In genomic region chr3:31636063-31636462, GRCh38 we compare ENCODE assay signal across 18 cellular contexts.
A peak's percentile ranks its signal among the peaks of the same experiment; 100 is the strongest.
DNase-seq lines count a peak whose midpoint lies in the region; ATAC-seq and TF ChIP-seq lines count a peak whose summit lies in the region.
"Had no signal": no experiment of that assay in that cellular context is flagged by ENCODE, and none has a peak within 500 bp of the region (broad histone marks: within the 10 kb centered on the region; RNA-seq: fewer than 3 reads in every experiment).

No MANE protein-coding gene starts in this region.

- peaks cover 26% of the 10 kb centered on the region for H3K4me1 ChIP-seq in vagina
- H3K4me1 ChIP-seq: neural progenitor cell, SJSA1 had no signal

- DNase-seq in activated CD4-positive, alpha-beta T cell treated with anti-CD3 and anti-CD28 coated beads, Interleukin-2, amount 10 ng/mL, durations not matched to agents 24 days and 14 days = no peak
- DNase-seq in activated CD4-positive, alpha-beta T cell treated with anti-CD3 and anti-CD28 coated beads for 48 hours = no peak
- DNase-seq in GM03348 (ENCODE audit: low spot score) (peak; percentile 7), memory B cell (ENCODE audit: low spot score in 2 of 2) (no peak), iPS-NIHi11 (ENCODE audit: low spot score) (no peak), vagina (ENCODE audit: extremely low spot score in 2 of 2) (no peak), nucleus accumbens (lab: John Stamatoyannopoulos, UW) (no peak)
- DNase-seq: IMR-90, MG63, NCI-H146, NCI-H82, PC-3, thyroid gland had no signal

- H3K4me1 Mint-ChIP-seq in activated CD4-positive, alpha-beta T cell treated with anti-CD3 and anti-CD28 coated beads, Interleukin-2, amount 10 ng/mL, durations not matched to agents 24 days and 14 days = peaks cover 26% of the 10 kb centered on the region
- H3K4me1 Mint-ChIP-seq in activated T-helper 17 cell treated with anti-CD3 and anti-CD28 coated beads, Interleukin-2, amount 50 U/mL, for 72 hours = peaks cover 17% of the 10 kb centered on the region
- peaks cover 2% of the 10 kb centered on the region for H3K4me1 Mint-ChIP-seq in memory B cell
- H3K4me1 Mint-ChIP-seq: neural progenitor cell had no signal

- H3K27me3 Mint-ChIP-seq in activated CD4-positive, alpha-beta T cell treated with anti-CD3 and anti-CD28 coated beads, Interleukin-2, amount 10 ng/mL, durations not matched to agents 24 days and 14 days = no peaks in the 10 kb centered on the region
- H3K27me3 Mint-ChIP-seq in activated T-helper 17 cell treated with anti-CD3 and anti-CD28 coated beads, Interleukin-2, amount 50 U/mL, for 72 hours = no peaks in the 10 kb centered on the region
- no peaks in the 10 kb centered on the region for H3K27me3 Mint-ChIP-seq in memory B cell

- H3K36me3 Mint-ChIP-seq in activated CD4-positive, alpha-beta T cell treated with anti-CD3 and anti-CD28 coated beads, Interleukin-2, amount 10 ng/mL, durations not matched to agents 24 days and 14 days (ENCODE audit: low read depth) = peaks cover 42% of the 10 kb centered on the region
- peaks cover 63% of the 10 kb centered on the region for H3K36me3 Mint-ChIP-seq in activated T-helper 17 cell treated with anti-CD3 and anti-CD28 coated beads, Interleukin-2, amount 50 U/mL, for 72 hours (ENCODE audit: low read depth)
- peaks cover 9% of the 10 kb centered on the region for H3K36me3 Mint-ChIP-seq in memory B cell

- no peaks in the 10 kb centered on the region for H3K9me3 ChIP-seq in vagina
- H3K9me3 ChIP-seq: A549, MG63, SJSA1, thyroid gland had no signal

- peak overlapping the region; percentile 24 for H3K4me3 Mint-ChIP-seq in activated CD4-positive, alpha-beta T cell treated with anti-CD3 and anti-CD28 coated beads, Interleukin-2, amount 10 ng/mL, durations not matched to agents 24 days and 14 days
- H3K4me3 Mint-ChIP-seq in activated T-helper 17 cell treated with anti-CD3 and anti-CD28 coated beads, Interleukin-2, amount 50 U/mL, for 72 hours = peak overlapping the region; percentile 37
- no peak overlapping the region for H3K4me3 Mint-ChIP-seq in memory B cell
- H3K4me3 Mint-ChIP-seq: neural progenitor cell had no signal

- TF ChIP-seq POLR2A in vagina (IDR thresholded peaks at IDR 0.05) = no peak

- TF ChIP-seq CTCF in vagina (IDR thresholded peaks at IDR 0.05) = no peak

- H3K36me3 ChIP-seq in vagina = no peaks in the 10 kb centered on the region
- H3K36me3 ChIP-seq: thyroid gland had no signal

- intact Hi-C loops in activated CD4-positive, alpha-beta T cell treated with anti-CD3 and anti-CD28 coated beads, Interleukin-2, amount 10 ng/mL, durations not matched to agents 24 days and 14 days (cut with micrococcal nuclease) = loop anchor here (5.0 to 10.0 kb wide), 3 partner anchors 44 to 981 kb away; partner anchors contain the start of gene STT3B
- intact Hi-C loops in vagina (cut with DNase I) = no loop called here

- H3K27ac ChIP-seq in vagina = no peak overlapping the region
- H3K27ac ChIP-seq: A549, C4-2B, neural progenitor cell, SJSA1, thyroid gland had no signal

- no peaks in the 10 kb centered on the region for H3K27me3 ChIP-seq in vagina
- H3K27me3 ChIP-seq: MG63, neural progenitor cell, SJSA1, thyroid gland had no signal

- H3K9me3 Mint-ChIP-seq in activated CD4-positive, alpha-beta T cell treated with anti-CD3 and anti-CD28 coated beads, Interleukin-2, amount 10 ng/mL, durations not matched to agents 24 days and 14 days = no peaks in the 10 kb centered on the region
- no peaks in the 10 kb centered on the region for H3K9me3 Mint-ChIP-seq in activated T-helper 17 cell treated with anti-CD3 and anti-CD28 coated beads, Interleukin-2, amount 50 U/mL, for 72 hours
- no peaks in the 10 kb centered on the region for H3K9me3 Mint-ChIP-seq in memory B cell
- H3K9me3 Mint-ChIP-seq: neural progenitor cell had no signal

- no peak overlapping the region for H3K4me3 ChIP-seq in vagina
- H3K4me3 ChIP-seq: A549, MG63, neural progenitor cell, SJSA1, thyroid gland had no signal

- ATAC-seq in activated T-helper 17 cell treated with anti-CD3 and anti-CD28 coated beads, Interleukin-2, amount 50 U/mL, for 72 hours (replicated peaks) = no peak
- no peak for ATAC-seq in memory B cell (ENCODE audit: low read depth)
- ATAC-seq: A549, PC-3 had no signal

- peak overlapping the region; percentile 90 for H3K27ac Mint-ChIP-seq in activated CD4-positive, alpha-beta T cell treated with anti-CD3 and anti-CD28 coated beads, Interleukin-2, amount 10 ng/mL, durations not matched to agents 24 days and 14 days
- peak overlapping the region; percentile 79 for H3K27ac Mint-ChIP-seq in activated T-helper 17 cell treated with anti-CD3 and anti-CD28 coated beads, Interleukin-2, amount 50 U/mL, for 72 hours
- peak overlapping the region; percentile 68 for H3K27ac Mint-ChIP-seq in memory B cell
- H3K27ac Mint-ChIP-seq: neural progenitor cell had no signal
